ENCODE assay signal across 9 cellular contexts in genomic region chr1:198663996-198664789, GRCh38. TPM values are rescaled to one million over a fixed set of nuclear protein-coding genes. Genes with fewer than 3 reads are reported as not detected.
A peak's percentile ranks its signal among the peaks of the same experiment; 100 is the strongest.
DNase-seq lines count a peak whose midpoint lies in the region; ATAC-seq lines count a peak whose summit lies in the region.
"Had no signal": no experiment of that assay in that cellular context is flagged by ENCODE, and none has a peak within 500 bp of the region (broad histone marks: within the 10 kb centered on the region; RNA-seq: fewer than 3 reads in every experiment).

No MANE protein-coding gene starts in this region.

- peak overlapping the region; percentile 79 for H3K4me3 Mint-ChIP-seq in T-helper 2 cell treated with Interferon-gamma antibody and Interleukin-4, amounts not matched to agents 5 μg/mL and 100 μg/mL, for 36 hours
- peak overlapping the region; percentile 59 to 87 (median 67) for H3K4me3 Mint-ChIP-seq in IgD-negative memory B cell
- peak overlapping the region; percentile 75 for H3K4me3 Mint-ChIP-seq in activated CD4-positive, alpha-beta memory T cell treated with anti-CD3 and anti-CD28 coated beads for 36 hours
- H3K4me3 Mint-ChIP-seq in natural killer cell treated with Interleukin-12 subunit alpha and Interleukin-12 subunit beta and Interleukin-15 and Interleukin-18, amount 100 ng/mL, for 72 hours = peak overlapping the region; percentile 70

- intact Hi-C loops in activated CD4-positive, alpha-beta memory T cell treated with anti-CD3 and anti-CD28 coated beads for 36 hours (cut with micrococcal nuclease) = loop anchor here (1.0 kb wide), 1 partner anchor 14 kb away; no protein-coding TSS in a partner anchor
- intact Hi-C loops in left colon (cut with DNase I, micrococcal nuclease) = no loop called here

- peaks cover 60% of the 10 kb centered on the region for H3K36me3 Mint-ChIP-seq in T-helper 2 cell treated with Interferon-gamma antibody and Interleukin-4, amounts not matched to agents 5 μg/mL and 100 μg/mL, for 36 hours (ENCODE audit: low read depth)
- peaks cover 8% of the 10 kb centered on the region for H3K36me3 Mint-ChIP-seq in IgD-negative memory B cell
- H3K36me3 Mint-ChIP-seq in activated CD4-positive, alpha-beta memory T cell treated with anti-CD3 and anti-CD28 coated beads for 36 hours = peaks cover 55% of the 10 kb centered on the region
- peaks cover 27% of the 10 kb centered on the region for H3K36me3 Mint-ChIP-seq in natural killer cell treated with Interleukin-12 subunit alpha and Interleukin-12 subunit beta and Interleukin-15 and Interleukin-18, amount 100 ng/mL, for 72 hours

- POLR2A ChIA-PET in activated CD4-positive, alpha-beta memory T cell treated with anti-CD3 and anti-CD28 coated beads for 36 hours (lab: Charles Lee) = interaction anchor here (0.8 to 1.8 kb wide), 5 partner anchors 12 to 18 kb away, joined by 3 to 12 read pairs (median 3); no protein-coding TSS in a partner anchor

- no peaks in the 10 kb centered on the region for H3K27me3 Mint-ChIP-seq in T-helper 2 cell treated with Interferon-gamma antibody and Interleukin-4, amounts not matched to agents 5 μg/mL and 100 μg/mL, for 36 hours (ENCODE audit: low read depth)
- H3K27me3 Mint-ChIP-seq in IgD-negative memory B cell = no peaks in the 10 kb centered on the region
- H3K27me3 Mint-ChIP-seq in activated CD4-positive, alpha-beta memory T cell treated with anti-CD3 and anti-CD28 coated beads for 36 hours = no peaks in the 10 kb centered on the region
- H3K27me3 Mint-ChIP-seq in natural killer cell treated with Interleukin-12 subunit alpha and Interleukin-12 subunit beta and Interleukin-15 and Interleukin-18, amount 100 ng/mL, for 72 hours = no peaks in the 10 kb centered on the region

- H3K9me3 Mint-ChIP-seq in T-helper 2 cell treated with Interferon-gamma antibody and Interleukin-4, amounts not matched to agents 5 μg/mL and 100 μg/mL, for 36 hours = no peaks in the 10 kb centered on the region
- H3K9me3 Mint-ChIP-seq in IgD-negative memory B cell = no peaks in the 10 kb centered on the region
- H3K9me3 Mint-ChIP-seq in activated CD4-positive, alpha-beta memory T cell treated with anti-CD3 and anti-CD28 coated beads for 36 hours = no peaks in the 10 kb centered on the region
- H3K9me3 Mint-ChIP-seq in natural killer cell treated with Interleukin-12 subunit alpha and Interleukin-12 subunit beta and Interleukin-15 and Interleukin-18, amount 100 ng/mL, for 72 hours = no peaks in the 10 kb centered on the region

- H3K27ac Mint-ChIP-seq in T-helper 2 cell treated with Interferon-gamma antibody and Interleukin-4, amounts not matched to agents 5 μg/mL and 100 μg/mL, for 36 hours = peak overlapping the region; percentile 82
- H3K27ac Mint-ChIP-seq in IgD-negative memory B cell = peak overlapping the region; percentile 74 to 90 (median 82)
- peak overlapping the region; percentile 94 for H3K27ac Mint-ChIP-seq in activated CD4-positive, alpha-beta memory T cell treated with anti-CD3 and anti-CD28 coated beads for 36 hours
- H3K27ac Mint-ChIP-seq in natural killer cell treated with Interleukin-12 subunit alpha and Interleukin-12 subunit beta and Interleukin-15 and Interleukin-18, amount 100 ng/mL, for 72 hours = peak overlapping the region; percentile 80 to 90

- CTCF ChIA-PET in activated CD4-positive, alpha-beta memory T cell treated with anti-CD3 and anti-CD28 coated beads for 36 hours (lab: Charles Lee) = interaction anchor here (0.9 kb wide), 1 partner anchor 13 kb away, joined by 3 read pairs; no protein-coding TSS in a partner anchor

- H3K4me1 Mint-ChIP-seq in T-helper 2 cell treated with Interferon-gamma antibody and Interleukin-4, amounts not matched to agents 5 μg/mL and 100 μg/mL, for 36 hours (ENCODE audit: low read depth) = peaks cover 71% of the 10 kb centered on the region
- H3K4me1 Mint-ChIP-seq in IgD-negative memory B cell = peaks cover 56 to 70% (median 65%) of the 10 kb centered on the region in 3 donors
- peaks cover 80% of the 10 kb centered on the region for H3K4me1 Mint-ChIP-seq in activated CD4-positive, alpha-beta memory T cell treated with anti-CD3 and anti-CD28 coated beads for 36 hours (ENCODE audit: low read depth)
- H3K4me1 Mint-ChIP-seq in natural killer cell treated with Interleukin-12 subunit alpha and Interleukin-12 subunit beta and Interleukin-15 and Interleukin-18, amount 100 ng/mL, for 72 hours (ENCODE audit: low read depth in 2 of 2) = peaks cover 71 to 80% of the 10 kb centered on the region in 2 donors

- DNase-seq in T-helper 2 cell treated with Interferon-gamma antibody and Interleukin-4, amounts not matched to agents 5 μg/mL and 100 μg/mL, for 36 hours (ENCODE audit: low spot score) = no peak
- DNase-seq in T-helper 2 cell (no peak), left colon (no peak), midbrain (lab: John Stamatoyannopoulos, UW) (no peak), NCI-H345 (lab: John Stamatoyannopoulos, UW) (no peak)
- no peak for DNase-seq in activated CD4-positive, alpha-beta memory T cell treated with anti-CD3 and anti-CD28 coated beads for 36 hours
- DNase-seq in natural killer cell treated with Interleukin-12 subunit alpha and Interleukin-12 subunit beta and Interleukin-15 and Interleukin-18, amount 100 ng/mL, for 72 hours (ENCODE audit: low spot score) = no peak
- DNase-seq: T1000 had no signal

- ATAC-seq in natural killer cell treated with Interleukin-12 subunit alpha and Interleukin-12 subunit beta and Interleukin-15 and Interleukin-18, amount 100 ng/mL, for 72 hours = peak; percentile 29 to 41
- ATAC-seq in left colon = no peak

RNA-seq across cellular contexts. Expression of gene PTPRC, which starts 25.4 kb away (rescaled TPM):
- polyA plus RNA-seq in IgD-negative memory B cell = 744 TPM
- total RNA-seq in activated CD4-positive, alpha-beta memory T cell treated with anti-CD3 and anti-CD28 coated beads for 36 hours = 100 to 1,000 TPM; 495 to 503 TPM
- total RNA-seq in natural killer cell treated with Interleukin-12 subunit alpha and Interleukin-12 subunit beta and Interleukin-15 and Interleukin-18, amount 100 ng/mL, for 72 hours = 100 to 1,000 TPM; 334 to 761 TPM
- total RNA-seq in left colon = 10 to 100 TPM in 1 of 2 donors, 1 to 10 TPM in 1; 6.3 to 22.4 TPM

Comparison
In these comparisons a context has a peak if more than half of its experiments do, and no peak if none do; other contexts are left out.
1. RNA of gene PTPRC, which starts 25.4 kb away (total RNA-seq): 334 to 761 TPM in natural killer cell treated with Interleukin-12 subunit alpha and Interleukin-12 subunit beta and Interleukin-15 and Interleukin-18, amount 100 ng/mL, for 72 hours and 495 to 503 TPM in activated CD4-positive, alpha-beta memory T cell treated with anti-CD3 and anti-CD28 coated beads for 36 hours; 6.3 to 22.4 TPM in left colon; every median in the first group is over 10 times any median in the second.
2. Peak in every context shown above with its lines, with median percentiles within 50 percentile points of each other: H3K27ac Mint-ChIP-seq and H3K4me3 Mint-ChIP-seq.